20 cellular contexts compared by ENCODE assay signal in the genomic region with DNA sequence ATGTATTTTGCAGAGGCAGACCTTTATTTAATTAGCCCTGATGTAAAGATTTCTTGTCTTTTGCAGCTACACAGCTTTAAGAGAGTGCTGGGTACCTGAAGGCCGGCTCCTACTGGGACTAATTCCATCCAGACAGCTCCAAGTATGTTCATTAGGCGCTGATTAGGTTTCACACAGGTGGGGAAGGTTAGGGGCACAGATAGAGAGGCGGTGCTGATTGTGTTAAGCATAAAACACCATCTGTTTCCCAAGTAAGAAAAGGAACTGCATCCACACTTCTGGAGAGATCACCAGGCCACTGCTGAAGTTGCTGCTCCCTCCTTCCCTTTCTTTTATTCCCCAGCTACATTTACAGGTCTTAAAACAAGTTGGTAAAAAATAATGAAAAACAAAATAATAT.
A peak's percentile ranks its signal among the peaks of the same experiment; 100 is the strongest.
DNase-seq lines count a peak whose midpoint lies in the region; ATAC-seq and TF ChIP-seq lines count a peak whose summit lies in the region.
"Had no signal": no experiment of that assay in that cellular context is flagged by ENCODE, and none has a peak within 500 bp of the region (broad histone marks: within the 10 kb centered on the region; RNA-seq: fewer than 3 reads in every experiment).

No MANE protein-coding gene starts in this region.

- H3K4me1 Mint-ChIP-seq in endodermal cell = peaks cover 38% of the 10 kb centered on the region
- H3K4me1 Mint-ChIP-seq in stimulated activated naive B cell treated with anti-CD40 and anti-IgM and Interleukin-4, amounts not matched to agents 10 μg/mL and 1 μg/mL and 100 μg/mL, for 72 hours = no peaks in the 10 kb centered on the region
- H3K4me1 Mint-ChIP-seq: IgD-negative memory B cell had no signal

- CTCF ChIA-PET in GM10248 (lab: Yijun Ruan, JAX) = interaction anchor here (1.2 kb wide), 1 partner anchor 10 kb away, joined by 3 read pairs; no protein-coding TSS in a partner anchor

- whole genome bisulfite sequencing in endodermal cell (ENCODE audit: insufficient coverage in 1 of 2, insufficient read length in 1 of 2), 2 experiments = 33% methylated on average over 2 of the region's 3 CpGs; no CpG with 5 or more reads in 1 of the 2 experiments

- H3K27ac ChIP-seq in HUES6 (ENCODE audit: low read depth, low read length) (no peak overlapping the region; the same call in 1 of the 2 replicates), endodermal cell (ENCODE audit: low read depth, low read length) (no peak overlapping the region)
- H3K27ac ChIP-seq: BLaER1, SK-N-MC had no signal

- DNase-seq in DMS 273 (lab: John Stamatoyannopoulos, UW; ENCODE audit: unreplicated experiment) = peak; percentile 77
- peak; percentile 70 to 82 for DNase-seq in NCI-H524 (lab: John Stamatoyannopoulos, UW)
- DNase-seq in endodermal cell = no peak
- DNase-seq in stimulated activated naive B cell treated with anti-CD40 and anti-IgM and Interleukin-4, amounts not matched to agents 10 μg/mL and 1 μg/mL and 100 μg/mL, for 72 hours = no peak
- no peak for DNase-seq in GM10248 (ENCODE audit: extremely low spot score)
- no peak for DNase-seq in epidermal melanocyte (ENCODE audit: insufficient read length, low spot score)
- DNase-seq: CD4-positive, alpha-beta T cell; COR-L47; GOT3; HCEC 1CT; Karpas-422; MV-4-11; NCI-H1436; NCI-H446 treated with DMSO at 0.1 percent for 48 hours; NCI-H774; T-helper 2 cell had no signal

- H3K27me3 Mint-ChIP-seq in endodermal cell (ENCODE audit: insufficient read depth) = no peaks in the 10 kb centered on the region
- peaks cover 0 to 5% of the 10 kb centered on the region in 2 donors for H3K27me3 Mint-ChIP-seq in stimulated activated naive B cell treated with anti-CD40 and anti-IgM and Interleukin-4, amounts not matched to agents 10 μg/mL and 1 μg/mL and 100 μg/mL, for 72 hours
- H3K27me3 Mint-ChIP-seq: IgD-negative memory B cell had no signal

- H3K27ac Mint-ChIP-seq in endodermal cell = peak overlapping the region; percentile 72
- no peak overlapping the region for H3K27ac Mint-ChIP-seq in stimulated activated naive B cell treated with anti-CD40 and anti-IgM and Interleukin-4, amounts not matched to agents 10 μg/mL and 1 μg/mL and 100 μg/mL, for 72 hours
- H3K27ac Mint-ChIP-seq: CD4-positive, alpha-beta T cell; IgD-negative memory B cell had no signal

- H3K27me3 ChIP-seq in HUES6 (ENCODE audit: control insufficient read depth, insufficient read depth, low read length) (peaks cover 3% of the 10 kb centered on the region; the same call in 1 of the 2 replicates), endodermal cell (ENCODE audit: control insufficient read depth, insufficient read depth, low read length, poor library complexity, severe bottlenecking) (no peaks in the 10 kb centered on the region)

- H3K9me3 ChIP-seq in HUES6 (ENCODE audit: control insufficient read depth, insufficient read depth, low read depth, low read length) = peaks cover 6% of the 10 kb centered on the region
- H3K9me3 ChIP-seq in endodermal cell (ENCODE audit: control insufficient read depth, low read length) = no peaks in the 10 kb centered on the region
- H3K9me3 ChIP-seq: BLaER1 had no signal

- no peaks in the 10 kb centered on the region for H3K36me3 Mint-ChIP-seq in endodermal cell (ENCODE audit: low read depth)
- no peaks in the 10 kb centered on the region for H3K36me3 Mint-ChIP-seq in stimulated activated naive B cell treated with anti-CD40 and anti-IgM and Interleukin-4, amounts not matched to agents 10 μg/mL and 1 μg/mL and 100 μg/mL, for 72 hours
- H3K36me3 Mint-ChIP-seq: IgD-negative memory B cell had no signal

- H3K4me3 ChIP-seq in HUES6 (ENCODE audit: low read depth, low read length) (peak overlapping the region; percentile 21; the same call in 1 of the 2 replicates), endodermal cell (ENCODE audit: low read length) (no peak overlapping the region)
- H3K4me3 ChIP-seq: BLaER1, SK-N-MC had no signal

- no peak for ATAC-seq in stimulated activated naive B cell treated with anti-CD40 and anti-IgM and Interleukin-4, amounts not matched to agents 10 μg/mL and 1 μg/mL and 100 μg/mL, for 72 hours (replicated peaks)

- H3K4me1 ChIP-seq in HUES6 (ENCODE audit: control insufficient read depth, insufficient read depth, low read length) (peaks cover 23% of the 10 kb centered on the region), endodermal cell (ENCODE audit: control insufficient read depth, insufficient read depth, low read length) (peaks cover 4% of the 10 kb centered on the region)
- H3K4me1 ChIP-seq: BLaER1 had no signal

- peaks cover 32% of the 10 kb centered on the region for H3K9me3 Mint-ChIP-seq in endodermal cell
- H3K9me3 Mint-ChIP-seq in stimulated activated naive B cell treated with anti-CD40 and anti-IgM and Interleukin-4, amounts not matched to agents 10 μg/mL and 1 μg/mL and 100 μg/mL, for 72 hours = no peaks in the 10 kb centered on the region
- H3K9me3 Mint-ChIP-seq: CD4-positive, alpha-beta T cell; IgD-negative memory B cell had no signal

- H3K36me3 ChIP-seq in HUES6 (ENCODE audit: control insufficient read depth, insufficient read depth, low read length) = no peaks in the 10 kb centered on the region
- no peaks in the 10 kb centered on the region for H3K36me3 ChIP-seq in endodermal cell (ENCODE audit: control insufficient read depth, insufficient read depth, low read length)
- H3K36me3 ChIP-seq: BLaER1 had no signal

- POLR2A ChIA-PET in GM10248 (lab: Yijun Ruan, JAX) = no interaction called here

- no peak for TF ChIP-seq CTCF in endodermal cell (conservative IDR thresholded peaks at IDR 0.05)
- no peak for TF ChIP-seq CTCF in GM10248 (IDR thresholded peaks at IDR 0.05; ENCODE audit: control extremely low read depth, extremely low read depth, low read depth, missing control alignments)

- H3K9ac ChIP-seq in HUES6 (ENCODE audit: low read length) (peak overlapping the region; percentile 16), endodermal cell (ENCODE audit: extremely low read depth, low read length, poor library complexity, severe bottlenecking) (no peak overlapping the region)
- H3K9ac ChIP-seq: BLaER1 had no signal

- H3K4me3 Mint-ChIP-seq in endodermal cell = peak overlapping the region; percentile 13
- no peak overlapping the region for H3K4me3 Mint-ChIP-seq in stimulated activated naive B cell treated with anti-CD40 and anti-IgM and Interleukin-4, amounts not matched to agents 10 μg/mL and 1 μg/mL and 100 μg/mL, for 72 hours
- H3K4me3 Mint-ChIP-seq: CD4-positive, alpha-beta T cell; IgD-negative memory B cell had no signal

Comparison
In these comparisons a context has a peak if more than half of its experiments do, and no peak if none do; other contexts are left out.
1. DNase-seq: peak in DMS 273 (single experiment) and NCI-H524 (2 of 2); none in endodermal cell (single experiment), stimulated activated naive B cell treated with anti-CD40 and anti-IgM and Interleukin-4, amounts not matched to agents 10 μg/mL and 1 μg/mL and 100 μg/mL, for 72 hours (single experiment), GM10248 (single experiment) and epidermal melanocyte (single experiment).